ENCODE assay signal across 1 cellular context in the genomic region with DNA sequence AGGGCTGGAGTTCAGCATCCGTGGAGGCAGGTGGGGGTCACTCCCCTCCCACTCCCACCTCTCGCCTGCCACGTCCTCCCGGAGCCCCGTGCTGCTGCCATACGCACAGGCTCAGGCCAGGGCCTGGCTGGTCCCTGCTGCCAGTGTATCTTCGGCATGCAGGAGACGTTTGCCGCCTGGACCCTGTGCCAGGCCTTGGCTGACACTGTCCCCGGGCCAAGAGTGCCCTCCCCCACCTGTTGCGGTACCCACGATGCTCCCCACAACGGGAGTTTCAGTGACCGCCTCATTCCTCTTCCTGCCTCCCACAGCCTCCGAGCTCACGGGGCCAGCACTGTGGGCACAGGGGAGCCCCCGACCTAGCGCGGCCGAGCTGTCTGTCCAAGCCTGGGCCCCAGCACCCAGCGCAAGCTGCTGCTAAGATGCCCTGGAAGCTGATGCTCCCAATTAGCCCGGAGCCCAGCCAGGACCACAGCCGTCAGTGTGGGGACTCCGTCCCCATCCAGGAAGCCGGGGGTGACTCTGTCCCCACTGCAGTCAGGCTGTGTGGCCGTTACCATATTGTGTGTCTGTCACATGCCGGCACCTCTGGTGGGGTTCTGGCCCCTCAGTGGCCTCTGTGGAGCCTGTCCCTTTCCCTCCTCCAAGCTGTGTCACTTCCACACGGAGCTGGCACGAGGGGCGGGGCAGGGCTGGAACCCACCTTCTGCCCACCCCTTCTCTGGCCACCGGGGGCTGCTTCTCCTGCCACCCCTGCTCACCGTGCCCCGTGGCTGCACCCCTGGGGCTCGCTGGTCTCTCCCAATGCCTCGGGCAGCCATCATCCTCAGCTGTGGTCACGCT.
TF ChIP-seq lines count a peak whose summit lies in the region.

No MANE protein-coding gene starts in this region.

TF ChIP-seq in IMR-90, 13 proteins besides CTCF, POLR2A, EP300 and RAD21 (continued from another document):
- TF ChIP-seq, protein P1, sequence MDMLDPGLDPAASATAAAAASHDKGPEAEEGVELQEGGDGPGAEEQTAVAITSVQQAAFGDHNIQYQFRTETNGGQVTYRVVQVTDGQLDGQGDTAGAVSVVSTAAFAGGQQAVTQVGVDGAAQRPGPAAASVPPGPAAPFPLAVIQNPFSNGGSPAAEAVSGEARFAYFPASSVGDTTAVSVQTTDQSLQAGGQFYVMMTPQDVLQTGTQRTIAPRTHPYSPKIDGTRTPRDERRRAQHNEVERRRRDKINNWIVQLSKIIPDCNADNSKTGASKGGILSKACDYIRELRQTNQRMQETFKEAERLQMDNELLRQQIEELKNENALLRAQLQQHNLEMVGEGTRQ (IDR thresholded peaks at IDR 0.05; ENCODE audit: low read depth, low read length) = no peak
- TF ChIP-seq MAZ (IDR thresholded peaks at IDR 0.05; ENCODE audit: borderline replicate concordance, low read depth, low read length) (no peak), MXI1 (IDR thresholded peaks at IDR 0.05; ENCODE audit: borderline replicate concordance, low read depth, low read length) (no peak), MAFK (IDR thresholded peaks at IDR 0.05; ENCODE audit: low read depth, low read length) (no peak), SMC3 (IDR thresholded peaks at IDR 0.05; ENCODE audit: low read depth, low read length) (no peak), RCOR1 (IDR thresholded peaks at IDR 0.05; ENCODE audit: insufficient replicate concordance, low read length) (no peak), CEBPB (IDR thresholded peaks at IDR 0.05; ENCODE audit: low read depth, low read length) (no peak)
